Comparison of ENCODE assay signal across 1 cellular context in genomic region chr14:64556526-64556925, GRCh38.
TF ChIP-seq lines count a peak whose summit lies in the region.

No MANE protein-coding gene starts in this region.

TF ChIP-seq in IMR-90, 13 proteins besides CTCF, POLR2A, EP300 and RAD21 (continued from another document):
- TF ChIP-seq, protein P1, sequence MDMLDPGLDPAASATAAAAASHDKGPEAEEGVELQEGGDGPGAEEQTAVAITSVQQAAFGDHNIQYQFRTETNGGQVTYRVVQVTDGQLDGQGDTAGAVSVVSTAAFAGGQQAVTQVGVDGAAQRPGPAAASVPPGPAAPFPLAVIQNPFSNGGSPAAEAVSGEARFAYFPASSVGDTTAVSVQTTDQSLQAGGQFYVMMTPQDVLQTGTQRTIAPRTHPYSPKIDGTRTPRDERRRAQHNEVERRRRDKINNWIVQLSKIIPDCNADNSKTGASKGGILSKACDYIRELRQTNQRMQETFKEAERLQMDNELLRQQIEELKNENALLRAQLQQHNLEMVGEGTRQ (IDR thresholded peaks at IDR 0.05; ENCODE audit: low read depth, low read length): no peak
- TF ChIP-seq RCOR1 (IDR thresholded peaks at IDR 0.05; ENCODE audit: insufficient replicate concordance, low read length): no peak
- TF ChIP-seq BHLHE40 (IDR thresholded peaks at IDR 0.05; ENCODE audit: low read depth, low read length): peak; percentile 14; the same call in 1 of the 2 replicates
- TF ChIP-seq CEBPB (IDR thresholded peaks at IDR 0.05; ENCODE audit: low read depth, low read length): peak; percentile 95
- TF ChIP-seq NFE2L2 (IDR thresholded peaks at IDR 0.05; ENCODE audit: low read depth, low read length): peak; percentile 22; the same call in 1 of the 2 replicates
- TF ChIP-seq MAZ (IDR thresholded peaks at IDR 0.05; ENCODE audit: borderline replicate concordance, low read depth, low read length): no peak
